26 cellular contexts compared by ENCODE assay signal in genomic region chr10:130481076-130481930, GRCh38.
"Had no signal": no experiment of that assay in that cellular context is flagged by ENCODE, and none has a peak within 500 bp of the region (broad histone marks: within the 10 kb centered on the region; RNA-seq: fewer than 3 reads in every experiment).

No MANE protein-coding gene starts in this region.

- DNase-seq: colonic mucosa; dermis blood vessel endothelial cell; effector memory CD4-positive, alpha-beta T cell; esophagus squamous epithelium; foreskin melanocyte; glutamatergic neuron; heart right ventricle; hippocampal formation; kidney glomerular epithelial cell; left colon; left ventricle myocardium inferior; lower lobe of right lung; ovary; retina; right lobe of liver; stimulated activated CD4-positive, alpha-beta T cell treated with anti-CD3 and anti-CD28 coated beads, Interleukin-12 subunit alpha, Interleukin-12 subunit beta, amount 100 ng/mL, for 4 hours; stimulated activated CD4-positive, alpha-beta T cell treated with anti-CD3 and anti-CD28 coated beads, Interleukin-1b, Interleukin-23, amount 100 ng/mL, for 48 hours; stimulated activated CD4-positive, alpha-beta T cell treated with anti-CD3 and anti-CD28 coated beads, Interleukin-4, amount 100 ng/mL, for 1 hour; stimulated activated CD8-positive, alpha-beta memory T cell treated with anti-CD3 and anti-CD28 coated beads, Interleukin-4, amount 100 ng/mL, for 48 hours; stimulated activated naive CD4-positive, alpha-beta T cell; stimulated activated naive CD8-positive, alpha-beta T cell treated with anti-CD3 and anti-CD28 coated beads, Interleukin-15, amount 100 ng/mL, for 72 hours; transverse colon had no signal

- H3K9me3 ChIP-seq: colonic mucosa, esophagus squamous epithelium, heart right ventricle, left ventricle myocardium inferior, lower lobe of right lung, ovary, right lobe of liver, suprapubic skin, transverse colon, vagina had no signal

- H3K27ac ChIP-seq: colonic mucosa, esophagus squamous epithelium, heart right ventricle, left ventricle myocardium inferior, lower lobe of right lung, neural progenitor cell, ovary, right lobe of liver, suprapubic skin, transverse colon, vagina had no signal

- H3K4me3 ChIP-seq: colonic mucosa, esophagus squamous epithelium, heart right ventricle, left ventricle myocardium inferior, lower lobe of right lung, neural progenitor cell, ovary, right lobe of liver, smooth muscle cell, suprapubic skin, transverse colon, vagina had no signal

- H3K4me1 ChIP-seq: colonic mucosa, esophagus squamous epithelium, heart right ventricle, left ventricle myocardium inferior, lower lobe of right lung, right lobe of liver, suprapubic skin, transverse colon, vagina had no signal

- ATAC-seq: heart right ventricle; left colon; lower lobe of right lung; right lobe of liver; stimulated activated naive CD8-positive, alpha-beta T cell treated with anti-CD3 and anti-CD28 coated beads, Interleukin-15, amount 100 ng/mL, for 72 hours had no signal

- H3K36me3 ChIP-seq: colonic mucosa, esophagus squamous epithelium, heart right ventricle, left ventricle myocardium inferior, lower lobe of right lung, neural progenitor cell, ovary, right lobe of liver, suprapubic skin, transverse colon, vagina had no signal

- H3K27me3 ChIP-seq: colonic mucosa, esophagus squamous epithelium, neural progenitor cell, ovary, right lobe of liver, transverse colon, vagina had no signal
